ENCODE assay signal across 1 cellular context in genomic region chr9:88310310-88310980, GRCh38.
A peak's percentile ranks its signal among the peaks of the same experiment; 100 is the strongest.
TF ChIP-seq lines count a peak whose summit lies in the region.

No MANE protein-coding gene starts in this region.

TF ChIP-seq in H1, 55 proteins besides CTCF, POLR2A, EP300 and RAD21 (continued from another document):
- TF ChIP-seq JUND (IDR thresholded peaks at IDR 0.05; ENCODE audit: low read length) = 0 out of 2 replicates have a peak, but pooled peaks have one; percentile 41
- no peak for TF ChIP-seq USF2 (IDR thresholded peaks at IDR 0.05; ENCODE audit: low read length)
- TF ChIP-seq SRF (IDR thresholded peaks at IDR 0.05; ENCODE audit: low read depth, low read length) = no peak
- TF ChIP-seq BACH1 (IDR thresholded peaks at IDR 0.05; ENCODE audit: low read length) = no peak
- no peak for TF ChIP-seq FOSL1 (IDR thresholded peaks at IDR 0.05; ENCODE audit: insufficient read depth, low read depth, low read length)
- TF ChIP-seq CREB1 (IDR thresholded peaks at IDR 0.05) = peak; percentile 90
- no peak for TF ChIP-seq TEAD4 (IDR thresholded peaks at IDR 0.05; ENCODE audit: low read depth, low read length)
- TF ChIP-seq TAF7 (optimal IDR thresholded peaks at IDR 0.05; ENCODE audit: borderline replicate concordance, low read depth, low read length) = no peak
